ENCODE assay signal across 8 cellular contexts in the genomic region with DNA sequence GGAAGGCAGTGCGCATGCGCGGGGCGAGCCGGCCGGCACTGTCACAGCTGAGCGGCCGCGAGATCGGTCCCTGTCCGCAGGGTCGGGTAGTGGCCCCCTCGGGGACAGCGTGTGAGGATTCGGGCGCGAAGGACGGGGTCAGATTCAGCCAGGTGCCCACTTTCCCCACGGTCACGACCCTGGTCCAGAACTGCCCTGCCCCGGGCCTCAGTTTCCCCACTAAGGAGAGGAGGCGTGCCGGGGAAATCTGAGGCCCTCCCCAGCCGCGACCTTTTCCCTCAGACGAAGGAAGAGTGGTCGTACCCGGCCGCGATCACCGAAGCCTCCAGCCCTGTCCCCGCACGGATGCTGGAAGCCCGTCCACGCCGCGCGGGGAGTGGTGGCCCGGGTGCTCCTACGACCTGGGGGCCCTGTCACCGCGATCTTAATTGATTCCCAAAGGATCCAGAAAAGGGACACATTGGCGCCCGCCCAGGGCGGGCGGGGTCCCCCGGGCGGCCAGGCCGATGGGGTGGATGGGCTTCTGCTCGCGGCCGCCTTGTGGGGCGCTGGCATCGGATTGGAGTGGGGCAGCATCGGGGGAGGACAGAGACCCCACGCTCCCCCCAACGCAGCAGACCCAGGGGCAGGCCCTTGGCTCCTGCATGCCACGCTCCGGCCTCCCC. TPM values are rescaled to one million over a fixed set of nuclear protein-coding genes. Genes with fewer than 3 reads are reported as not detected.
DNase-seq lines count a peak whose midpoint lies in the region; ATAC-seq and TF ChIP-seq lines count a peak whose summit lies in the region.

No MANE protein-coding gene starts in this region.

- peak overlapping the region; percentile 88 for H3K56ac ChIP-seq in mesendoderm (ENCODE audit: low read length)

- no peak overlapping the region for H2AK5ac ChIP-seq in mesendoderm (ENCODE audit: low read length)

- CTCF ChIA-PET in mammary epithelial cell (lab: Charles Lee; ENCODE audit: low non-redundant PET): interaction anchor here (0.6 to 0.7 kb wide), 2 partner anchors 16 to 70 kb away, joined by 3 read pairs; no protein-coding TSS in a partner anchor

- H2BK5ac ChIP-seq in mesendoderm (ENCODE audit: low read length): no peak overlapping the region

- H3K4me2 ChIP-seq in mammary epithelial cell (ENCODE audit: insufficient read depth, low read depth, low read length) (peak overlapping the region; percentile 99), mesendoderm (ENCODE audit: low read length) (peak overlapping the region; percentile 97)

- no peak overlapping the region for H4K8ac ChIP-seq in mesendoderm (ENCODE audit: low read depth, low read length)

- no peaks in the 10 kb centered on the region for H3K36me3 ChIP-seq in mammary epithelial cell (ENCODE audit: insufficient read depth, low read length)
- H3K36me3 ChIP-seq in mesendoderm (ENCODE audit: control insufficient read depth, insufficient read depth, low read length): no peaks in the 10 kb centered on the region

- H3K79me2 ChIP-seq in mammary epithelial cell (ENCODE audit: insufficient read depth, low read length): no peaks in the 10 kb centered on the region
- H3K79me2 ChIP-seq in mesendoderm (ENCODE audit: control insufficient read depth, insufficient read depth, low read length): no peaks in the 10 kb centered on the region

- peak overlapping the region; percentile 94 for H3K27ac ChIP-seq in 22Rv1
- peak overlapping the region; percentile 84 for H3K27ac ChIP-seq in mammary epithelial cell (ENCODE audit: insufficient read depth, low read depth, low read length)
- H3K27ac ChIP-seq in mesendoderm (ENCODE audit: low read depth, low read length): no peak overlapping the region

- no TSS peak for BruUV-seq in mammary epithelial cell (replicated peaks; lab: Mats Ljungman, UMichigan)

- no peak overlapping the region for H4K5ac ChIP-seq in mesendoderm (ENCODE audit: low read length)

- H2BK120ac ChIP-seq in mesendoderm (ENCODE audit: low read depth, low read length): no peak overlapping the region

- no peak overlapping the region for H2BK15ac ChIP-seq in mesendoderm (replicated peaks; ENCODE audit: low read depth)

- H3K18ac ChIP-seq in mesendoderm (ENCODE audit: low read length): peak overlapping the region; percentile 7

- in situ Hi-C loops in mammary epithelial cell (cut with MboI; ENCODE audit: low sequenced_read_pairs in 2 of 2): no loop called here

- TF ChIP-seq CTCF in 22Rv1 (IDR thresholded peaks at IDR 0.05) (no peak), mammary epithelial cell (conservative IDR thresholded peaks at IDR 0.05 in 1 of 2, IDR thresholded peaks at IDR 0.05 in 1 of 2; ENCODE audit: extremely low read depth in 1 of 2, insufficient read depth in 1 of 2, low read depth in 1 of 2, low read length in 2 of 2) (no peak)

- H3K9ac ChIP-seq in mammary epithelial cell (ENCODE audit: insufficient read depth, low read length) (peak overlapping the region; percentile 68), mesendoderm (ENCODE audit: low read length) (peak overlapping the region; percentile 85)

- H3K27me3 ChIP-seq in mammary epithelial cell (ENCODE audit: insufficient read depth, low read length): no peaks in the 10 kb centered on the region
- no peaks in the 10 kb centered on the region for H3K27me3 ChIP-seq in mesendoderm (ENCODE audit: insufficient read depth, low read length, poor library complexity)

- H3K9me3 ChIP-seq in mammary epithelial cell (replicated peaks; ENCODE audit: insufficient read depth, low read length): no peaks in the 10 kb centered on the region

- DNase-seq in mammary epithelial cell (no peak), mesendoderm (no peak), NOMO-1 (lab: John Stamatoyannopoulos, UW; ENCODE audit: unreplicated experiment in 2 of 2) (no peak), cerebellar cortex (ENCODE audit: low spot score) (no peak)
- no peak for DNase-seq in activated CD4-positive, CD25-positive, alpha-beta regulatory T cell treated with anti-CD3 and anti-CD28 coated beads, Interleukin-2, amount 50 U/mL, for 72 hours
- no peak for DNase-seq in activated CD8-positive, alpha-beta memory T cell treated with anti-CD3 and anti-CD28 coated beads, Interleukin-2, amount 50 U/mL, for 48 hours

- ATAC-seq in HG03064 (IDR thresholded peaks at IDR 0.05; ENCODE audit: low read depth, unreplicated experiment): peak; percentile 4

- H4K20me1 ChIP-seq in mammary epithelial cell (ENCODE audit: insufficient read depth, low read length): no peaks in the 10 kb centered on the region

- peak overlapping the region; percentile 93 for H2AFZ ChIP-seq in mammary epithelial cell (ENCODE audit: low read depth, low read length)

- H3K4me3 ChIP-seq in mammary epithelial cell (replicated peaks in 1 of 3; ENCODE audit: insufficient read depth in 1 of 3, low read depth in 2 of 3, low read length in 3 of 3) (peak overlapping the region; percentile 72 to 78 (median 73)), mesendoderm (ENCODE audit: low read length) (peak overlapping the region; percentile 64)

- dilution Hi-C loops in mammary epithelial cell (cut with HindIII; ENCODE audit: low sequenced_read_pairs): no loop called here

- WGBS in mammary epithelial cell (ENCODE audit: low coverage, missing lambda C conversion rate): 19% methylated on average over 26 of the region's 59 CpGs
- no CpG with 5 or more reads among the region's 59 CpGs for WGBS in mesendoderm (ENCODE audit: extremely low coverage, insufficient coverage, low lambda C conversion rate)

- H3K4me1 ChIP-seq in mammary epithelial cell (ENCODE audit: insufficient read depth, low read length) (peaks cover 9% of the 10 kb centered on the region), mesendoderm (ENCODE audit: control insufficient read depth, low read depth, low read length) (no peaks in the 10 kb centered on the region)

- H3K79me1 ChIP-seq in mesendoderm (ENCODE audit: low read length): no peaks in the 10 kb centered on the region

- no peak overlapping the region for H3K4ac ChIP-seq in mesendoderm (ENCODE audit: low read depth, low read length)

- intact Hi-C loops in mammary epithelial cell (cut with micrococcal nuclease): loop anchor here (5.0 kb wide), 2 partner anchors 132 to 202 kb away; no protein-coding TSS in a partner anchor

- no peak overlapping the region for H3K23ac ChIP-seq in mesendoderm (ENCODE audit: low read length)

RNA-seq across cellular contexts. Expression of a gene that starts 57.7 kb away (rescaled TPM):
- total RNA-seq in mammary epithelial cell: under 1 TPM in 1 of 2 donors, not detected in 1; under 0.01 TPM
- polyA plus RNA-seq in mammary epithelial cell: not detected
- not detected for polyA minus RNA-seq in mammary epithelial cell
- polyA plus RNA-seq in mesendoderm (2013, experiment 1 of 2): 0.07 TPM
- 0.06 TPM for polyA plus RNA-seq in mesendoderm (2013, experiment 2 of 2)
